25 cellular contexts compared by ENCODE assay signal in the genomic region with DNA sequence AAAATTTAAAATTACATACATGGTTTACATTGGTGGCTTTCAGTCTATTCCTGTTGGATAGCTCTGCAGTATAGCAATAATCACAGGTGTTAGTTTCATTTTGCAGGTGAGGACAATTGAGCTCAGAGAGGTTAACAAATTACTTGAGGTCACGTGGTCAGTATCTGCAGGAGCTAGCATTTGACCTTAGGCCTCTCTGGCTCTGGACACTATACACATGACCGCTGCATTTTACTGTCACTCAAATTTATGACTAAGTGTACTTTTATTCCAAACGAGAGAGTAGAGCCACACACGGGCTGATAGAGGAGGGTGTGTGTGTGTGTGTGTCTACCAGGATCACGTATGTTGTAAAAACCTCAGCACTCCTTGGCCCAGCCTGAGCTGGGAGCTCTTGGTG.
"Had no signal": no experiment of that assay in that cellular context is flagged by ENCODE, and none has a peak within 500 bp of the region (broad histone marks: within the 10 kb centered on the region; RNA-seq: fewer than 3 reads in every experiment).

No MANE protein-coding gene starts in this region.

- H3K9ac ChIP-seq: neural progenitor cell, parathyroid adenoma had no signal

- H3K79me2 ChIP-seq: parathyroid adenoma had no signal

- H3K4me2 ChIP-seq: neural progenitor cell had no signal

- DNase-seq: activated CD4-positive, alpha-beta T cell treated with anti-CD3 and anti-CD28 coated beads for 48 hours; activated CD4-positive, alpha-beta T cell treated with anti-CD3 and anti-CD28 coated beads, Interleukin-2, amount 50 U/mL, for 48 hours; activated CD8-positive, alpha-beta memory T cell treated with anti-CD3 and anti-CD28 coated beads for 24 hours; activated effector memory CD4-positive, alpha-beta T cell treated with anti-CD3 and anti-CD28 coated beads, Interleukin-2, amount 50 U/mL, for 16 hours; activated naive CD4-positive, alpha-beta T cell treated with anti-CD3 and anti-CD28 coated beads, Interleukin-2, amount 10 ng/mL, durations not matched to agents 7 days and 5 days; amniotic stem cell; brain microvascular endothelial cell; caudate nucleus; cortex of kidney; head of caudate nucleus; naive thymus-derived CD4-positive, alpha-beta T cell; occipital lobe; psoas muscle; stimulated activated CD4-positive, alpha-beta T cell treated with anti-CD3 and anti-CD28 coated beads, Interleukin-15, amount 100 ng/mL, for 24 hours; stimulated activated CD4-positive, alpha-beta T cell treated with anti-CD3 and anti-CD28 coated beads, Interleukin-2, amount 100 ng/mL, for 24 hours; stimulated activated naive B cell treated with anti-CD40 and anti-IgM and Interleukin-4, amounts not matched to agents 10 μg/mL and 1 μg/mL and 100 μg/mL, for 72 hours; stomach; T-helper 17 cell; T1000; thyroid gland; upper lobe of right lung; WERI-Rb-1 had no signal

- H3K4me3 ChIP-seq: neural progenitor cell, psoas muscle, stomach, thyroid gland, upper lobe of right lung had no signal

- ATAC-seq: activated CD4-positive, CD25-positive, alpha-beta regulatory T cell treated with anti-CD3 and anti-CD28 coated beads, Interleukin-2, amount 50 U/mL, for 24 hours; naive thymus-derived CD4-positive, alpha-beta T cell; psoas muscle; stimulated activated naive B cell treated with anti-CD40 and anti-IgM and Interleukin-4, amounts not matched to agents 10 μg/mL and 1 μg/mL and 100 μg/mL, for 72 hours; T-helper 17 cell had no signal

- H3K36me3 ChIP-seq: brain microvascular endothelial cell, neural progenitor cell, stomach, thyroid gland, upper lobe of right lung, WERI-Rb-1 had no signal

- H3K27me3 ChIP-seq: brain microvascular endothelial cell, neural progenitor cell, stomach, thyroid gland, upper lobe of right lung had no signal

- H2AFZ ChIP-seq: neural progenitor cell, parathyroid adenoma had no signal

- H3K27ac ChIP-seq: brain microvascular endothelial cell, neural progenitor cell, parathyroid adenoma, psoas muscle, stomach, upper lobe of right lung, WERI-Rb-1 had no signal

- H3K4me1 ChIP-seq: psoas muscle, upper lobe of right lung had no signal

- H3K9me3 ChIP-seq: psoas muscle, thyroid gland, upper lobe of right lung had no signal
